ENCODE assay signal across 12 cellular contexts in genomic region chr6:79335133-79335674, GRCh38.
DNase-seq lines count a peak whose midpoint lies in the region; ATAC-seq, FAIRE-seq and TF ChIP-seq lines count a peak whose summit lies in the region.
"Had no signal": no experiment of that assay in that cellular context is flagged by ENCODE, and none has a peak within 500 bp of the region (broad histone marks: within the 10 kb centered on the region; RNA-seq: fewer than 3 reads in every experiment).

No MANE protein-coding gene starts in this region.

- H3K4me3 ChIP-seq in GM12878 (no peak overlapping the region), H7 (ENCODE audit: insufficient read depth, low read depth, low read length) (no peak overlapping the region), OCI-LY7 (ENCODE audit: low read depth, low read length, poor library complexity, severe bottlenecking) (no peak overlapping the region), testis (no peak overlapping the region)
- H3K4me3 ChIP-seq: neural progenitor cell had no signal

- no peaks in the 10 kb centered on the region for H3K9me2 ChIP-seq in OCI-LY7 (ENCODE audit: insufficient read depth, low read length)

- H3K79me2 ChIP-seq in GM12878 (ENCODE audit: control insufficient read depth, insufficient read depth, low read length) (no peaks in the 10 kb centered on the region), OCI-LY7 (ENCODE audit: insufficient read depth, low read depth, low read length) (no peaks in the 10 kb centered on the region)

- CTCF ChIA-PET in GM12878 (lab: Yijun Ruan, JAX): interaction anchor here (1.0 to 1.6 kb wide), 6 partner anchors 40 to 443 kb away, joined by 3 to 7 read pairs (median 4); no protein-coding TSS in a partner anchor
- CTCF ChIA-PET in OCI-LY7 (lab: Charles Lee; ENCODE audit: unreplicated experiment): no interaction called here

- TF ChIP-seq POLR2A in GM12878 (IDR thresholded peaks at IDR 0.05; ENCODE audit: low read depth, low read length) (no peak), testis (IDR thresholded peaks at IDR 0.05) (no peak)

- H2AFZ ChIP-seq in GM12878 (ENCODE audit: control insufficient read depth, low read depth, low read length) (no peak overlapping the region; the same call in 1 of the 2 replicates), OCI-LY7 (ENCODE audit: low read length) (no peak overlapping the region)
- H2AFZ ChIP-seq: neural progenitor cell had no signal

- intact Hi-C loops in GM12878 (cut with micrococcal nuclease; ENCODE audit: unreplicated experiment) (loop anchor here (1.0 to 5.0 kb wide), 5 partner anchors 88 to 257 kb away; partner anchors contain the start of genes HMGN3 and PHIP), OCI-LY7 (cut with micrococcal nuclease; ENCODE audit: unreplicated experiment) (no loop called here), testis (cut with DNase I; ENCODE audit: low total_unique reads) (no loop called here)

- TF ChIP-seq CTCF in GM12878 (IDR thresholded peaks at IDR 0.05 in 2 of 3, conservative IDR thresholded peaks at IDR 0.05 in 1 of 3; ENCODE audit: control insufficient read depth in 2 of 3, extremely low read depth in 1 of 3, insufficient read depth in 1 of 3, low read depth in 3 of 3, low read length in 3 of 3) (no peak), OCI-LY7 (conservative IDR thresholded peaks at IDR 0.05; ENCODE audit: low read length) (no peak), testis (IDR thresholded peaks at IDR 0.05) (no peak)

- peak; percentile 85 for DNase-seq in GM12878 (ENCODE audit: low read depth, low spot score)
- DNase-seq in H7: no peak
- no peak for DNase-seq in OCI-LY7 (ENCODE audit: low spot score)
- DNase-seq in testis: no peak
- no peak for DNase-seq in NCI-H2196 (lab: John Stamatoyannopoulos, UW; ENCODE audit: unreplicated experiment)
- DNase-seq: DMS79, NCI-H2029 had no signal

- SMC1A ChIA-PET in GM12878 (lab: Charles Lee; ENCODE audit: uncharacterized antibody, unreplicated experiment): interaction anchor here (0.8 to 3.0 kb wide), 14 partner anchors 12 to 210 kb away, joined by 3 to 30 read pairs (median 4); no protein-coding TSS in a partner anchor

- H3K27me3 ChIP-seq in GM12878 (replicated peaks in 1 of 2; ENCODE audit: control insufficient read depth in 2 of 2, insufficient read depth in 2 of 2, low read length in 1 of 2) (no peaks in the 10 kb centered on the region), H7 (ENCODE audit: control insufficient read depth, insufficient read depth, low read length) (no peaks in the 10 kb centered on the region), testis (peaks cover 3% of the 10 kb centered on the region)
- H3K27me3 ChIP-seq: neural progenitor cell had no signal

- H4K20me1 ChIP-seq in GM12878 (ENCODE audit: control insufficient read depth, insufficient read depth) (no peaks in the 10 kb centered on the region), OCI-LY7 (ENCODE audit: insufficient read depth, low read length) (no peaks in the 10 kb centered on the region)

- peak; percentile 96 for FAIRE-seq in GM12878 (lab: Jason Lieb, UNC)
- FAIRE-seq: colon had no signal

- TF ChIP-seq RAD21 in GM12878 (IDR thresholded peaks at IDR 0.05; ENCODE audit: insufficient read depth, low read depth, low read length): peak; percentile 18; the same call in 1 of the 2 replicates

- BruUV-seq in GM12878 (replicated peaks; lab: Mats Ljungman, UMichigan) (no TSS peak), OCI-LY7 (replicated peaks; lab: Mats Ljungman, UMichigan) (no TSS peak)

- in situ Hi-C loops in GM12878 (cut with MboI): no loop called here

- H3K27ac ChIP-seq in GM12878 (ENCODE audit: control insufficient read depth, insufficient read depth) (peak overlapping the region; percentile 38), OCI-LY7 (ENCODE audit: low read depth, low read length, poor library complexity, severe bottlenecking) (no peak overlapping the region), testis (no peak overlapping the region)
- H3K27ac ChIP-seq: neural progenitor cell had no signal

- H3K4me1 ChIP-seq in GM12878 (ENCODE audit: control insufficient read depth, insufficient read depth, low read length): peaks cover 6% of the 10 kb centered on the region; the same call in 1 of the 2 replicates
- H3K4me1 ChIP-seq in OCI-LY7 (ENCODE audit: insufficient read depth, low read length, poor library complexity, severe bottlenecking): no peaks in the 10 kb centered on the region
- H3K4me1 ChIP-seq in testis: no peaks in the 10 kb centered on the region
- H3K4me1 ChIP-seq: neural progenitor cell had no signal

- RAD21 ChIA-PET in GM12878 (lab: Charles Lee; ENCODE audit: unreplicated experiment): interaction anchor here (0.6 to 2.3 kb wide), 11 partner anchors 23 to 257 kb away, joined by 3 to 14 read pairs (median 4); partner anchors contain the start of genes LCA5 and PHIP

- ATAC-seq in GM18858 (IDR thresholded peaks at IDR 0.05; ENCODE audit: unreplicated experiment): peak; percentile 92
- peak; percentile 89 for ATAC-seq in GM21390 (IDR thresholded peaks at IDR 0.05; ENCODE audit: unreplicated experiment)
- ATAC-seq in HG03066 (IDR thresholded peaks at IDR 0.05; ENCODE audit: low read depth, unreplicated experiment): peak; percentile 84
- peak; percentile 94 for ATAC-seq in GM12878

- peak; percentile 67 to 84 for TF ChIP-seq EP300 in GM12878 (IDR thresholded peaks at IDR 0.05; ENCODE audit: borderline replicate concordance in 1 of 2, control insufficient read depth in 1 of 2, low read depth in 2 of 2, low read length in 2 of 2)

- POLR2A ChIA-PET in GM12878 (lab: Charles Lee) (interaction anchor here (1.2 to 2.4 kb wide), 3 partner anchors 95 to 257 kb away, joined by 3 to 7 read pairs (median 4); no protein-coding TSS in a partner anchor), OCI-LY7 (lab: Charles Lee) (interaction anchor here (0.6 kb wide), 1 partner anchor 766 kb away, joined by 3 read pairs; no protein-coding TSS in a partner anchor)

- no peaks in the 10 kb centered on the region for H3K36me3 ChIP-seq in GM12878 (ENCODE audit: control insufficient read depth in 2 of 2, insufficient read depth in 2 of 2, low read length in 1 of 2)
- no peaks in the 10 kb centered on the region for H3K36me3 ChIP-seq in H7 (replicated peaks; ENCODE audit: control insufficient read depth, insufficient read depth, low read length)
- no peaks in the 10 kb centered on the region for H3K36me3 ChIP-seq in OCI-LY7 (ENCODE audit: insufficient read depth, low read length)
- H3K36me3 ChIP-seq in testis (ENCODE audit: low read depth, missing control alignments): no peaks in the 10 kb centered on the region
- H3K36me3 ChIP-seq: neural progenitor cell had no signal

- 0 out of 3 replicates have a peak, but pooled peaks cover 2% of the 10 kb centered on the region for H3K9me3 ChIP-seq in GM12878 (replicated peaks; ENCODE audit: control insufficient read depth, insufficient read depth, low read length)
- no peaks in the 10 kb centered on the region for H3K9me3 ChIP-seq in OCI-LY7 (ENCODE audit: low read length)
- no peaks in the 10 kb centered on the region for H3K9me3 ChIP-seq in testis

- no peak overlapping the region for H3K9ac ChIP-seq in GM12878 (ENCODE audit: control insufficient read depth, insufficient read depth, low read length)
- H3K9ac ChIP-seq: neural progenitor cell had no signal

- 0% methylated on average over 2 of the region's 2 CpGs for WGBS in GM12878 (ENCODE audit: insufficient coverage, insufficient replicate concordance, low lambda C conversion rate, missing lambda C conversion rate)
- 86% methylated on average over 2 of the region's 2 CpGs for WGBS in testis, 2 donors

- H3K4me2 ChIP-seq in GM12878 (ENCODE audit: control insufficient read depth, insufficient read depth) (peak overlapping the region; percentile 44; the same call in 1 of the 2 replicates), OCI-LY7 (ENCODE audit: low read length) (no peak overlapping the region)
- H3K4me2 ChIP-seq: neural progenitor cell had no signal

TF ChIP-seq in GM12878, 131 proteins besides CTCF, POLR2A, EP300 and RAD21 (continues in another document):
- TF ChIP-seq DPF2 (IDR thresholded peaks at IDR 0.05) (peak; percentile 81), TBL1XR1 (IDR thresholded peaks at IDR 0.05; ENCODE audit: low read depth, low read length) (peak; percentile 45; the same call in 1 of the 2 replicates), TCF7 (IDR thresholded peaks at IDR 0.05; ENCODE audit: borderline replicate concordance) (peak; percentile 35; the same call in 1 of the 2 replicates), NR2C1 (IDR thresholded peaks at IDR 0.05) (no peak), MEF2A (IDR thresholded peaks at IDR 0.05; ENCODE audit: insufficient read depth, low read depth, low read length) (0 out of 2 replicates have a peak, but pooled peaks have one; percentile 21)
- TF ChIP-seq, protein P1, sequence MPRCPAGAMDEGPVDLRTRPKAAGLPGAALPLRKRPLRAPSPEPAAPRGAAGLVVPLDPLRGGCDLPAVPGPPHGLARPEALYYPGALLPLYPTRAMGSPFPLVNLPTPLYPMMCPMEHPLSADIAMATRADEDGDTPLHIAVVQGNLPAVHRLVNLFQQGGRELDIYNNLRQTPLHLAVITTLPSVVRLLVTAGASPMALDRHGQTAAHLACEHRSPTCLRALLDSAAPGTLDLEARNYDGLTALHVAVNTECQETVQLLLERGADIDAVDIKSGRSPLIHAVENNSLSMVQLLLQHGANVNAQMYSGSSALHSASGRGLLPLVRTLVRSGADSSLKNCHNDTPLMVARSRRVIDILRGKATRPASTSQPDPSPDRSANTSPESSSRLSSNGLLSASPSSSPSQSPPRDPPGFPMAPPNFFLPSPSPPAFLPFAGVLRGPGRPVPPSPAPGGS (IDR thresholded peaks at IDR 0.05; ENCODE audit: borderline replicate concordance, insufficient read depth, low read depth, low read length, poor library complexity, severe bottlenecking): no peak
- TF ChIP-seq, protein P2, sequence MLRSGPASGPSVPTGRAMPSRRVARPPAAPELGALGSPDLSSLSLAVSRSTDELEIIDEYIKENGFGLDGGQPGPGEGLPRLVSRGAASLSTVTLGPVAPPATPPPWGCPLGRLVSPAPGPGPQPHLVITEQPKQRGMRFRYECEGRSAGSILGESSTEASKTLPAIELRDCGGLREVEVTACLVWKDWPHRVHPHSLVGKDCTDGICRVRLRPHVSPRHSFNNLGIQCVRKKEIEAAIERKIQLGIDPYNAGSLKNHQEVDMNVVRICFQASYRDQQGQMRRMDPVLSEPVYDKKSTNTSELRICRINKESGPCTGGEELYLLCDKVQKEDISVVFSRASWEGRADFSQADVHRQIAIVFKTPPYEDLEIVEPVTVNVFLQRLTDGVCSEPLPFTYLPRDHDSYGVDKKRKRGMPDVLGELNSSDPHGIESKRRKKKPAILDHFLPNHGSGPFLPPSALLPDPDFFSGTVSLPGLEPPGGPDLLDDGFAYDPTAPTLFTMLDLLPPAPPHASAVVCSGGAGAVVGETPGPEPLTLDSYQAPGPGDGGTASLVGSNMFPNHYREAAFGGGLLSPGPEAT (IDR thresholded peaks at IDR 0.05; ENCODE audit: low read depth): peak; percentile 97
